In the genomic region with DNA sequence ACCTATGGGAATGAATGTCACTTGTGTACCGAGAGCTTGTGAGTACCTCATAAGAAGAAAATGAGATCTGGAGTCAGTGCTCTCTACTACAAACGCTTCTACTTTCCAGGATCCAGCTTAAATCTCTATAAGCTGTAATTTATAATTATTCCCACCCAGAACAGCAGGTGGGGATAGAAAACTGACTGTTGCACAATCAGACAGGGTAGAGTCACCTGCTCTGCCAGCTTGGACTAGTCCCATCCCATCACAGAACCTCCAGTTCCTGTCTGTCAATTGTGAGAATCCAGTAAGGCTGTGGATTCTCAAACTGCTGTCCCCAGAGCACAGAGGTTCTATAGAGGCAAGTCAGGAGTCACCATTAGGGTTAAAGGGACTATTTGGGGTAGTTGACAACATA, we compare ENCODE assay signal across 33 cellular contexts. TPM values are rescaled to one million over a fixed set of nuclear protein-coding genes. Genes with fewer than 3 reads are reported as not detected.
DNase-seq lines count a peak whose midpoint lies in the region; ATAC-seq and TF ChIP-seq lines count a peak whose summit lies in the region.
"Had no signal": no experiment of that assay in that cellular context is flagged by ENCODE, and none has a peak within 500 bp of the region (broad histone marks: within the 10 kb centered on the region; RNA-seq: fewer than 3 reads in every experiment).

No MANE protein-coding gene starts in this region.

- intact Hi-C loops in mammary epithelial cell (cut with micrococcal nuclease): loop anchor here (1.0 to 2.0 kb wide), 5 partner anchors 21 to 417 kb away; a partner anchor contains a TSS
- intact Hi-C loops in head of caudate nucleus (cut with DNase I): no loop called here

- H3K27ac ChIP-seq in mammary epithelial cell (ENCODE audit: insufficient read depth, low read depth, low read length) (no peak overlapping the region), liver (ENCODE audit: low read depth in 1 of 2, low read length in 2 of 2) (no peak overlapping the region)
- H3K27ac ChIP-seq: brain microvascular endothelial cell, epithelial cell of prostate, Peyer's patch, suprapubic skin had no signal

- H3K79me2 ChIP-seq in mammary epithelial cell (ENCODE audit: insufficient read depth, low read length): no peaks in the 10 kb centered on the region

- ATAC-seq in HG03520 (IDR thresholded peaks at IDR 0.05; ENCODE audit: unreplicated experiment): no peak
- ATAC-seq: activated CD8-positive, alpha-beta T cell treated with anti-CD3 and anti-CD28 coated beads for 36 hours; activated T-helper 17 cell treated with anti-CD3 and anti-CD28 coated beads, Interleukin-2, amount 50 U/mL, for 72 hours; sciatic nerve; T-cell had no signal

- dilution Hi-C loops in mammary epithelial cell (cut with HindIII; ENCODE audit: low sequenced_read_pairs): no loop called here

- H3K4me1 ChIP-seq in mammary epithelial cell (ENCODE audit: insufficient read depth, low read length): no peaks in the 10 kb centered on the region
- H3K4me1 ChIP-seq in liver (ENCODE audit: control insufficient read depth in 4 of 4, insufficient read depth in 4 of 4, low read length in 3 of 4): peaks cover 0 to 2% (median 0%) of the 10 kb centered on the region in 4 donors
- H3K4me1 ChIP-seq: Peyer's patch, suprapubic skin had no signal

- H3K4me3 ChIP-seq in mammary epithelial cell (replicated peaks in 1 of 3; ENCODE audit: insufficient read depth in 1 of 3, low read depth in 2 of 3, low read length in 3 of 3): no peak overlapping the region
- no peak overlapping the region for H3K4me3 ChIP-seq in liver (ENCODE audit: low read depth in 1 of 3, low read length in 3 of 3)
- H3K4me3 ChIP-seq: heart left ventricle, Peyer's patch, suprapubic skin had no signal

- in situ Hi-C loops in mammary epithelial cell (cut with MboI; ENCODE audit: low sequenced_read_pairs in 2 of 2): no loop called here

- BruUV-seq in mammary epithelial cell (replicated peaks; lab: Mats Ljungman, UMichigan): no TSS peak

- H3K9ac ChIP-seq in mammary epithelial cell (ENCODE audit: insufficient read depth, low read length): no peak overlapping the region
- H3K9ac ChIP-seq in liver (ENCODE audit: low read depth in 1 of 2, low read length in 2 of 2): no peak overlapping the region

- H3K9me3 ChIP-seq in mammary epithelial cell (replicated peaks; ENCODE audit: insufficient read depth, low read length): no peaks in the 10 kb centered on the region
- no peaks in the 10 kb centered on the region for H3K9me3 ChIP-seq in liver (ENCODE audit: control insufficient read depth in 4 of 4, low read length in 3 of 4)
- H3K9me3 ChIP-seq: heart left ventricle, Peyer's patch had no signal

- H3K36me3 ChIP-seq in mammary epithelial cell (ENCODE audit: insufficient read depth, low read length): no peaks in the 10 kb centered on the region
- no peaks in the 10 kb centered on the region for H3K36me3 ChIP-seq in liver (ENCODE audit: control insufficient read depth in 4 of 4, insufficient read depth in 3 of 4, low read depth in 1 of 4, low read length in 3 of 4)
- H3K36me3 ChIP-seq: brain microvascular endothelial cell, heart left ventricle, Peyer's patch, suprapubic skin had no signal

- TF ChIP-seq RAD21 in liver (IDR thresholded peaks at IDR 0.05): peak; percentile 31 to 34

- CTCF ChIA-PET in mammary epithelial cell (lab: Charles Lee; ENCODE audit: low non-redundant PET): interaction anchor here (0.6 to 1.0 kb wide), 3 partner anchors 128 to 417 kb away, joined by 3 to 5 read pairs (median 4); no protein-coding TSS in a partner anchor

- H3K27me3 ChIP-seq in mammary epithelial cell (ENCODE audit: insufficient read depth, low read length): no peaks in the 10 kb centered on the region
- no peaks in the 10 kb centered on the region for H3K27me3 ChIP-seq in liver (ENCODE audit: control insufficient read depth in 4 of 4, insufficient read depth in 4 of 4, low read length in 3 of 4)
- H3K27me3 ChIP-seq: brain microvascular endothelial cell, heart left ventricle, Peyer's patch, suprapubic skin had no signal

- no peak overlapping the region for H3K4me2 ChIP-seq in mammary epithelial cell (ENCODE audit: insufficient read depth, low read depth, low read length)

- peak in 1 of 2 donors; percentile 50 for TF ChIP-seq CTCF in mammary epithelial cell (conservative IDR thresholded peaks at IDR 0.05 in 1 of 2, IDR thresholded peaks at IDR 0.05 in 1 of 2; ENCODE audit: extremely low read depth in 1 of 2, insufficient read depth in 1 of 2, low read depth in 1 of 2, low read length in 2 of 2)
- peak; percentile 1 for TF ChIP-seq CTCF in liver (IDR thresholded peaks at IDR 0.05; ENCODE audit: low read depth, low read length, missing input control)

- DNase-seq in DMS53 (lab: John Stamatoyannopoulos, UW) (peak; percentile 48), DMS53 treated with DMSO at 0.1 percent for 48 hours (lab: John Stamatoyannopoulos, UW; ENCODE audit: unreplicated experiment) (no peak), LoVo (ENCODE audit: low spot score) (peak; percentile 45), mammary epithelial cell (peak; percentile 46), head of caudate nucleus (no peak)
- DNase-seq in stimulated activated naive CD4-positive, alpha-beta T cell (lab: John Stamatoyannopoulos, UW): no peak
- DNase-seq: 8988T; activated CD4-positive, alpha-beta T cell treated with anti-CD3 and anti-CD28 coated beads for 1 hour; activated CD8-positive, alpha-beta T cell treated with anti-CD3 and anti-CD28 coated beads for 36 hours; activated naive CD4-positive, alpha-beta T cell treated with anti-CD3 and anti-CD28 coated beads, Interleukin-2, amount 50 U/mL, for 16 hours; amniotic stem cell; brain microvascular endothelial cell; CD4-positive, alpha-beta memory T cell; DND-41; effector CD4-positive, alpha-beta T cell; heart left ventricle; mesenchymal stem cell; NCI-H1105 treated with DMSO at 0.1 percent for 48 hours; NCI-H2107; NCI-H446 treated with DMSO at 0.1 percent for 48 hours; NK-92 treated with Interleukin-12 subunit alpha and Interleukin-12 subunit beta, amount 100 ng/mL, for 24 hours; Peyer's patch; posterior cingulate gyrus; stimulated activated CD4-positive, alpha-beta T cell treated with anti-CD3 and anti-CD28 coated beads, Interleukin-12 subunit alpha, Interleukin-12 subunit beta, amount 100 ng/mL, for 4 hours; stimulated activated CD4-positive, alpha-beta T cell treated with anti-CD3 and anti-CD28 coated beads, Interleukin-4, amount 100 ng/mL, for 1 hour; T-cell had no signal

- H4K20me1 ChIP-seq in mammary epithelial cell (ENCODE audit: insufficient read depth, low read length): no peaks in the 10 kb centered on the region

- 100% methylated on average over 2 of the region's 2 CpGs for WGBS in mammary epithelial cell (ENCODE audit: low coverage, missing lambda C conversion rate)
- WGBS in liver: 92% methylated on average over 2 of the region's 2 CpGs

- H2AFZ ChIP-seq in mammary epithelial cell (ENCODE audit: low read depth, low read length): no peak overlapping the region

TF ChIP-seq in liver, 16 proteins besides CTCF, POLR2A, EP300 and RAD21 (continues in another document):
- TF ChIP-seq, protein P1, sequence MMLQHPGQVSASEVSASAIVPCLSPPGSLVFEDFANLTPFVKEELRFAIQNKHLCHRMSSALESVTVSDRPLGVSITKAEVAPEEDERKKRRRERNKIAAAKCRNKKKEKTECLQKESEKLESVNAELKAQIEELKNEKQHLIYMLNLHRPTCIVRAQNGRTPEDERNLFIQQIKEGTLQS (IDR thresholded peaks at IDR 0.05): no peak
- no peak for TF ChIP-seq HNF4G (IDR thresholded peaks at IDR 0.05)
- no peak for TF ChIP-seq JUND (IDR thresholded peaks at IDR 0.05)
- no peak for TF ChIP-seq NR2F2 (IDR thresholded peaks at IDR 0.05)
- no peak for TF ChIP-seq SP1 (IDR thresholded peaks at IDR 0.05)
- TF ChIP-seq RXRA (IDR thresholded peaks at IDR 0.05): no peak
- TF ChIP-seq, protein P2, sequence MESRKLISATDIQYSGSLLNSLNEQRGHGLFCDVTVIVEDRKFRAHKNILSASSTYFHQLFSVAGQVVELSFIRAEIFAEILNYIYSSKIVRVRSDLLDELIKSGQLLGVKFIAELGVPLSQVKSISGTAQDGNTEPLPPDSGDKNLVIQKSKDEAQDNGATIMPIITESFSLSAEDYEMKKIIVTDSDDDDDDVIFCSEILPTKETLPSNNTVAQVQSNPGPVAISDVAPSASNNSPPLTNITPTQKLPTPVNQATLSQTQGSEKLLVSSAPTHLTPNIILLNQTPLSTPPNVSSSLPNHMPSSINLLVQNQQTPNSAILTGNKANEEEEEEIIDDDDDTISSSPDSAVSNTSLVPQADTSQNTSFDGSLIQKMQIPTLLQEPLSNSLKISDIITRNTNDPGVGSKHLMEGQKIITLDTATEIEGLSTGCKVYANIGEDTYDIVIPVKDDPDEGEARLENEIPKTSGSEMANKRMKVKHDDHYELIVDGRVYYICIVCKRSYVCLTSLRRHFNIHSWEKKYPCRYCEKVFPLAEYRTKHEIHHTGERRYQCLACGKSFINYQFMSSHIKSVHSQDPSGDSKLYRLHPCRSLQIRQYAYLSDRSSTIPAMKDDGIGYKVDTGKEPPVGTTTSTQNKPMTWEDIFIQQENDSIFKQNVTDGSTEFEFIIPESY (IDR thresholded peaks at IDR 0.05): no peak
- TF ChIP-seq TAF1 (conservative IDR thresholded peaks at IDR 0.05): no peak
- TF ChIP-seq GABPA (IDR thresholded peaks at IDR 0.05 in 1 of 2, conservative IDR thresholded peaks at IDR 0.05 in 1 of 2): no peak

RNA-seq across cellular contexts. Expression of a gene that starts 2.0 kb away (rescaled TPM):
- total RNA-seq in mammary epithelial cell: not detected
- polyA plus RNA-seq in mammary epithelial cell: not detected
- polyA minus RNA-seq in mammary epithelial cell: not detected
- total RNA-seq in liver: not detected
- not detected for polyA plus RNA-seq in liver
- total RNA-seq: activated CD8-positive, alpha-beta T cell treated with anti-CD3 and anti-CD28 coated beads for 36 hours; activated T-helper 17 cell treated with anti-CD3 and anti-CD28 coated beads, Interleukin-2, amount 50 U/mL, for 72 hours; CD4-positive, alpha-beta memory T cell; heart left ventricle; Peyer's patch; sciatic nerve; T-cell; urinary bladder had no signal
- polyA plus RNA-seq: CD4-positive, alpha-beta memory T cell; heart left ventricle; urinary bladder had no signal

RNA-seq across cellular contexts. Expression of a gene that starts 21.2 kb away (rescaled TPM):
- total RNA-seq in mammary epithelial cell (not detected), liver (not detected)
- polyA plus RNA-seq in mammary epithelial cell (not detected), liver (not detected)
- polyA minus RNA-seq in mammary epithelial cell: not detected
- total RNA-seq: activated CD8-positive, alpha-beta T cell treated with anti-CD3 and anti-CD28 coated beads for 36 hours; activated T-helper 17 cell treated with anti-CD3 and anti-CD28 coated beads, Interleukin-2, amount 50 U/mL, for 72 hours; CD4-positive, alpha-beta memory T cell; Peyer's patch; sciatic nerve; suprapubic skin; T-cell; urinary bladder had no signal
- polyA plus RNA-seq: CD4-positive, alpha-beta memory T cell; heart left ventricle; urinary bladder had no signal

RNA-seq across cellular contexts. Expression of a gene that starts 45.6 kb away (rescaled TPM):
- not detected for total RNA-seq in mammary epithelial cell
- not detected for polyA plus RNA-seq in mammary epithelial cell
- not detected for polyA minus RNA-seq in mammary epithelial cell
- not detected for total RNA-seq in liver
- polyA plus RNA-seq in liver: not detected
- total RNA-seq: activated CD8-positive, alpha-beta T cell treated with anti-CD3 and anti-CD28 coated beads for 36 hours; activated T-helper 17 cell treated with anti-CD3 and anti-CD28 coated beads, Interleukin-2, amount 50 U/mL, for 72 hours; CD4-positive, alpha-beta memory T cell; heart left ventricle; Peyer's patch; sciatic nerve; T-cell; urinary bladder had no signal
- polyA plus RNA-seq: CD4-positive, alpha-beta memory T cell; heart left ventricle; urinary bladder had no signal

Comparison
In these comparisons a context has a peak if more than half of its experiments do, and no peak if none do; other contexts are left out.
1. DNase-seq: peak in DMS53 (single experiment), LoVo (single experiment) and mammary epithelial cell (single experiment); none in DMS53 treated with DMSO at 0.1 percent for 48 hours (single experiment), head of caudate nucleus (0 of 42) and stimulated activated naive CD4-positive, alpha-beta T cell (0 of 6).